ENCODE assay signal across 14 cellular contexts in genomic region chr1:109826446-109826845, GRCh38.
DNase-seq lines count a peak whose midpoint lies in the region; ATAC-seq and TF ChIP-seq lines count a peak whose summit lies in the region.
"Had no signal": no experiment of that assay in that cellular context is flagged by ENCODE, and none has a peak within 500 bp of the region (broad histone marks: within the 10 kb centered on the region; RNA-seq: fewer than 3 reads in every experiment).

No MANE protein-coding gene starts in this region.

- TF ChIP-seq CTCF in breast epithelium (IDR thresholded peaks at IDR 0.05) (no peak), MCF 10A (IDR thresholded peaks at IDR 0.05; ENCODE audit: unreplicated experiment) (no peak), neutrophil (IDR thresholded peaks at IDR 0.05) (no peak), upper lobe of right lung (IDR thresholded peaks at IDR 0.05) (no peak)

- intact Hi-C loops in breast epithelium (cut with DNase I; ENCODE audit: low total_unique reads) (no loop called here), MCF 10A (cut with micrococcal nuclease) (no loop called here), upper lobe of right lung (cut with DNase I) (no loop called here), posterior cingulate gyrus (cut with DNase I) (no loop called here)

- H3K36me3 Mint-ChIP-seq in MCF 10A (ENCODE audit: insufficient read depth, unreplicated experiment): peaks cover 10% of the 10 kb centered on the region
- H3K36me3 Mint-ChIP-seq in T-helper 17 cell (ENCODE audit: low read depth): no peaks in the 10 kb centered on the region

- TF ChIP-seq POLR2A in breast epithelium (IDR thresholded peaks at IDR 0.05): no peak

- H3K36me3 ChIP-seq in breast epithelium (no peaks in the 10 kb centered on the region), neutrophil (no peaks in the 10 kb centered on the region), upper lobe of right lung (no peaks in the 10 kb centered on the region)

- BruUV-seq in MCF 10A (replicated peaks; lab: Mats Ljungman, UMichigan): no TSS peak

- H3K4me3 Mint-ChIP-seq in MCF 10A (ENCODE audit: unreplicated experiment) (no peak overlapping the region), T-helper 17 cell (no peak overlapping the region)
- H3K4me3 Mint-ChIP-seq: H9 had no signal

- ATAC-seq in T-helper 17 cell (no peak), upper lobe of right lung (no peak), GM21619 (IDR thresholded peaks at IDR 0.05; ENCODE audit: unreplicated experiment) (no peak)

- H3K9me3 Mint-ChIP-seq in MCF 10A (ENCODE audit: unreplicated experiment): no peaks in the 10 kb centered on the region

- H3K27ac Mint-ChIP-seq in MCF 10A (ENCODE audit: low read depth, unreplicated experiment) (no peak overlapping the region), T-helper 17 cell (peak overlapping the region; percentile 12)
- H3K27ac Mint-ChIP-seq: H9 had no signal

- no peaks in the 10 kb centered on the region for H3K27me3 ChIP-seq in breast epithelium
- H3K27me3 ChIP-seq in neutrophil: no peaks in the 10 kb centered on the region
- H3K27me3 ChIP-seq in upper lobe of right lung: no peaks in the 10 kb centered on the region

- H3K27me3 Mint-ChIP-seq in MCF 10A (ENCODE audit: insufficient read depth, unreplicated experiment) (no peaks in the 10 kb centered on the region), T-helper 17 cell (no peaks in the 10 kb centered on the region)

- POLR2A ChIA-PET in MCF 10A (lab: Yijun Ruan, JAX): interaction anchor here (1.0 kb wide), 1 partner anchor 12 kb away, joined by 3 read pairs; no protein-coding TSS in a partner anchor

- CTCF ChIA-PET in MCF 10A (lab: Yijun Ruan, JAX): interaction anchor here (0.5 to 1.1 kb wide), 5 partner anchors 15 to 586 kb away, joined by 3 read pairs; no protein-coding TSS in a partner anchor

- DNase-seq in breast epithelium (ENCODE audit: low spot score in 2 of 2) (no peak), MCF 10A (ENCODE audit: unreplicated experiment) (no peak), T-helper 17 cell (no peak), upper lobe of right lung (no peak), AG20443 (ENCODE audit: low spot score) (no peak), posterior cingulate gyrus (no peak)
- DNase-seq: Calu3, H9, NCI-H1417 treated with DMSO at 0.1 percent for 48 hours, NCI-H2029, NCI-H82, SIG-M5 had no signal

- H3K9me3 ChIP-seq in breast epithelium (no peaks in the 10 kb centered on the region), T-helper 17 cell (ENCODE audit: control insufficient read depth, low read length, poor library complexity, severe bottlenecking) (no peaks in the 10 kb centered on the region), neutrophil (no peaks in the 10 kb centered on the region), upper lobe of right lung (no peaks in the 10 kb centered on the region)

- H3K4me1 ChIP-seq in breast epithelium: peaks cover 0 to 6% of the 10 kb centered on the region in 2 donors
- H3K4me1 ChIP-seq in neutrophil (ENCODE audit: control insufficient read depth in 1 of 2, insufficient read depth in 1 of 2, low read depth in 1 of 2, low read length in 1 of 2): peaks cover 64% of the 10 kb centered on the region in 2 experiments
- H3K4me1 ChIP-seq in upper lobe of right lung: peaks cover 52% of the 10 kb centered on the region

- H3K4me1 Mint-ChIP-seq in MCF 10A (ENCODE audit: insufficient read depth, unreplicated experiment) (peaks cover 34% of the 10 kb centered on the region), T-helper 17 cell (peaks cover 12% of the 10 kb centered on the region)

- H3K4me3 ChIP-seq in breast epithelium (no peak overlapping the region), neutrophil (ENCODE audit: low read depth in 1 of 2, low read length in 1 of 2) (no peak overlapping the region), upper lobe of right lung (no peak overlapping the region)

- H3K27ac ChIP-seq in breast epithelium: peak overlapping the region; percentile 43 to 52
- H3K27ac ChIP-seq in neutrophil: peak overlapping the region; percentile 92
- peak overlapping the region; percentile 36 for H3K27ac ChIP-seq in upper lobe of right lung

Comparison
In these comparisons a context has a peak if more than half of its experiments do, and no peak if none do; other contexts are left out.
1. H3K27ac ChIP-seq: peak in every context shown above with its lines; median percentile 92 in neutrophil; 48 in breast epithelium; 36 in upper lobe of right lung.